In the genomic region with DNA sequence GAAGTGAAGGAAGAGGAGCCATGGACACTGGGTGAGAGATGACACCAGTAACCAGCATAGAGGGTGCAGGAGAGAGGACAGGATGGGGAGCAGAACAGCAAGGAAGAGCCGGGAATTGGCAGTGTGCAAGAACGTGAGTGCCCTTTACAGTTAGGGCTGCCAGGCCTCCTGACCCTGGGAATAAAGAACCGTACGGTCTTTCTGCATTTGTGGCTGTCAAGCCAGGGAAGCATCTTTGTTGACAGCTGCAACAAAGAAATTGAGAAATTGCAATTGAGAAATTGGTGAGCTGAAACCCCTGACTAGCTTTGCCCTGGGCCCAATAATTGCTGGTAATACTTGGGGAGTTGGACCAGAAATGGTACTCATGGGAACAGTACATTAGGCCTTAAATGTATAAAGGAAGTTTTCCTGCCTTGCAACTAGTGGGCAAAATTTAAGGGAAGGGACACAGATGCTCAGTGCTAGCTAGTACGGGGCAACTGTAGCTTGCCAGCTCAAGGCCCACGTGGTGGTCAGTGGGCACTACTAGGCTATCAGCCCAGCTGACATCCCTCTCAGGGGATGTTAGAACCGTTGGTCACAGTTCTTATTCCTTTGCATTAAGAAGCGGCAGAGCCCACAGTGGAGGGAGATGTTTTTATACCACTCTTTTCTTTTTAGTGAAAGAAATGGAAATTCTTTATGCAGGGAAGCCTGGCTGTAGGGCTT, we compare ENCODE assay signal across 1 cellular context.
TF ChIP-seq lines count a peak whose summit lies in the region.

No MANE protein-coding gene starts in this region.

TF ChIP-seq in IMR-90, 13 proteins besides CTCF, POLR2A, EP300 and RAD21:
- no peak for TF ChIP-seq MAZ (IDR thresholded peaks at IDR 0.05; ENCODE audit: borderline replicate concordance, low read depth, low read length)
- TF ChIP-seq BHLHE40 (IDR thresholded peaks at IDR 0.05; ENCODE audit: low read depth, low read length) = no peak
- no peak for TF ChIP-seq NFE2L2 (IDR thresholded peaks at IDR 0.05; ENCODE audit: low read depth, low read length)
- no peak for TF ChIP-seq RCOR1 (IDR thresholded peaks at IDR 0.05; ENCODE audit: insufficient replicate concordance, low read length)
- no peak for TF ChIP-seq RFX5 (IDR thresholded peaks at IDR 0.05; ENCODE audit: low read depth, low read length)
- TF ChIP-seq, protein P1, sequence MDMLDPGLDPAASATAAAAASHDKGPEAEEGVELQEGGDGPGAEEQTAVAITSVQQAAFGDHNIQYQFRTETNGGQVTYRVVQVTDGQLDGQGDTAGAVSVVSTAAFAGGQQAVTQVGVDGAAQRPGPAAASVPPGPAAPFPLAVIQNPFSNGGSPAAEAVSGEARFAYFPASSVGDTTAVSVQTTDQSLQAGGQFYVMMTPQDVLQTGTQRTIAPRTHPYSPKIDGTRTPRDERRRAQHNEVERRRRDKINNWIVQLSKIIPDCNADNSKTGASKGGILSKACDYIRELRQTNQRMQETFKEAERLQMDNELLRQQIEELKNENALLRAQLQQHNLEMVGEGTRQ (IDR thresholded peaks at IDR 0.05; ENCODE audit: low read depth, low read length) = no peak
